In the genomic region with DNA sequence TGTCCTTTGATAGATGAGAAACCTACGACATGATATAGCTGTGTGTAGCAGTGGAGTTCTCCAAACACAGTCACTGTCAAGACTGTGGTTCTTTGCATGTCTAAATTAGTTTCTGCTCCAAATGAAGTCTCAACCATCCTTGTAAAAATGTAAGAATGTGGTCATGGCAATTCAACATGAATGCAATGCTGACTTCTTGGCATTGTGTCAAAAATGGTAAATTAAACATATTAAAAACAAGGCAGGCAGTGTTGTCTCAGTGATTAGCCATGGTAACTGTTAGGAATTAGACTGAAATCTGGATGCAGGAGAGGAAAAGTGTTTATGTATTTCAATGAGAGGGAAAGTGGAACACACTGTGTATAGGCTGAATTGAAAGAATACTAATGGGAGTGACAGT, we compare ENCODE assay signal across 24 cellular contexts.
"Had no signal": no experiment of that assay in that cellular context is flagged by ENCODE, and none has a peak within 500 bp of the region (broad histone marks: within the 10 kb centered on the region; RNA-seq: fewer than 3 reads in every experiment).

No MANE protein-coding gene starts in this region.

- H3K4me3 ChIP-seq: ascending aorta, gastroesophageal sphincter, hepatocyte, skin epidermis, testis, transverse colon had no signal

- H3K27ac ChIP-seq: ascending aorta, gastroesophageal sphincter, hepatocyte, neutrophil, skin epidermis, testis, transverse colon had no signal

- DNase-seq: activated CD4-positive, alpha-beta T cell treated with anti-CD3 and anti-CD28 coated beads for 4 hours; activated CD4-positive, alpha-beta T cell treated with anti-CD3 and anti-CD28 coated beads, Interleukin-2, amount 50 U/mL, for 48 hours; activated CD8-positive, alpha-beta memory T cell treated with anti-CD3 and anti-CD28 coated beads for 24 hours; activated gamma-delta T cell; activated naive CD4-positive, alpha-beta T cell treated with anti-CD3 and anti-CD28 coated beads, Interleukin-2, amount 10 ng/mL, durations not matched to agents 7 days and 5 days; activated naive CD8-positive, alpha-beta T cell treated with anti-CD3 and anti-CD28 coated beads, Interleukin-2, amount 10 ng/mL, durations not matched to agents 7 days and 5 days; activated T-cell treated with anti-CD3 and anti-CD28 coated beads, Interleukin-2, amount 50 U/mL, for 1 hour; caudate nucleus; cortex of kidney; effector memory CD8-positive, alpha-beta T cell; erythroblast; left cardiac atrium; mammary epithelial cell; nephron progenitor cell; stimulated activated CD4-positive, alpha-beta T cell treated with anti-CD3 and anti-CD28 coated beads, Interleukin-12 subunit alpha, Interleukin-12 subunit beta, amount 100 ng/mL, for 4 hours; stimulated activated CD4-positive, alpha-beta T cell treated with anti-CD3 and anti-CD28 coated beads, Interleukin-4, amount 100 ng/mL, for 1 hour; stimulated activated naive CD8-positive, alpha-beta T cell treated with anti-CD3 and anti-CD28 coated beads, Interleukin-15, Interleukin-2, amounts not matched to agents 100 U/mL and 50 U/mL, for 24 hours; testis; transverse colon had no signal

- H3K9me3 ChIP-seq: ascending aorta, gastroesophageal sphincter, neutrophil, testis, transverse colon had no signal

- H3K36me3 ChIP-seq: ascending aorta, gastroesophageal sphincter, neutrophil, transverse colon had no signal

- H3K4me1 ChIP-seq: ascending aorta, gastroesophageal sphincter, testis had no signal

- H3K27me3 ChIP-seq: ascending aorta, gastroesophageal sphincter, hepatocyte, neutrophil, testis, transverse colon had no signal
